In genomic region chr1:51294566-51295184, GRCh38 we compare ENCODE assay signal across 1 cellular context.
TF ChIP-seq lines count a peak whose summit lies in the region.

No MANE protein-coding gene starts in this region.

TF ChIP-seq in IMR-90, 13 proteins besides CTCF, POLR2A, EP300 and RAD21 (continued from another document):
- TF ChIP-seq USF2 (IDR thresholded peaks at IDR 0.05; ENCODE audit: low read depth, low read length), result no peak
- TF ChIP-seq MAFK (IDR thresholded peaks at IDR 0.05; ENCODE audit: low read depth, low read length), result no peak
- no peak for TF ChIP-seq RCOR1 (IDR thresholded peaks at IDR 0.05; ENCODE audit: insufficient replicate concordance, low read length)
- TF ChIP-seq, protein P1, sequence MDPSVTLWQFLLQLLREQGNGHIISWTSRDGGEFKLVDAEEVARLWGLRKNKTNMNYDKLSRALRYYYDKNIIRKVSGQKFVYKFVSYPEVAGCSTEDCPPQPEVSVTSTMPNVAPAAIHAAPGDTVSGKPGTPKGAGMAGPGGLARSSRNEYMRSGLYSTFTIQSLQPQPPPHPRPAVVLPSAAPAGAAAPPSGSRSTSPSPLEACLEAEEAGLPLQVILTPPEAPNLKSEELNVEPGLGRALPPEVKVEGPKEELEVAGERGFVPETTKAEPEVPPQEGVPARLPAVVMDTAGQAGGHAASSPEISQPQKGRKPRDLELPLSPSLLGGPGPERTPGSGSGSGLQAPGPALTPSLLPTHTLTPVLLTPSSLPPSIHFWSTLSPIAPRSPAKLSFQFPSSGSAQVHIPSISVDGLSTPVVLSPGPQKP (IDR thresholded peaks at IDR 0.05; ENCODE audit: borderline replicate concordance, low read depth, low read length), result no peak
